Comparison of ENCODE assay signal across 1 cellular context in the genomic region with DNA sequence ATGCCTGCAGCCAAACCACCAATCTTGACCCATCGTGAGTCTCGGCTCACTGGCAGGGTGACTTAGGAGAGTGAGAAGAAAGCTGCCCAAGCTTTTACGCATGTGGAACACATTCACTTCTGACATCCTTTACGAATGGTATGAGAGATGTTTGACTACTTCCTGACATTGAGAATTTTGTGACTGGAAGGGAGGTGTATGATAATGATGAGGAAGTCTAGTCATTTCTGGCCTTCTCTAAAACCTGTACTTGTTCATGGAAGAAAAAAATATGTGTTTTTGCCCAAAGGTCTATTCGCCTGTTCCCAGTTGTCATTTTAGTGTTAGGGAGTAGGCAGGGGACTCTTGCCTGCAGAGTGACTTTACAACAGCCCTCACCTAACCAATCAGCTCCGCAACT.
A peak's percentile ranks its signal among the peaks of the same experiment; 100 is the strongest.
TF ChIP-seq lines count a peak whose summit lies in the region.

No MANE protein-coding gene starts in this region.

TF ChIP-seq in GM12878, 131 proteins besides CTCF, POLR2A, EP300 and RAD21 (continued from another document and continues in another):
- TF ChIP-seq PRDM15 (CRISPR knock-in tag; IDR thresholded peaks at IDR 0.05) (no peak), TCF7 (IDR thresholded peaks at IDR 0.05; ENCODE audit: borderline replicate concordance) (no peak), HDGF (IDR thresholded peaks at IDR 0.05) (no peak), HCFC1 (IDR thresholded peaks at IDR 0.05; ENCODE audit: low read length) (no peak), POLR2AphosphoS2 (IDR thresholded peaks at IDR 0.05; ENCODE audit: low read depth, low read length) (no peak), SPI1 (IDR thresholded peaks at IDR 0.05; ENCODE audit: borderline replicate concordance, insufficient read depth, low read depth, low read length) (peak; percentile 53; the same call in 1 of the 2 replicates), SREBF2 (IDR thresholded peaks at IDR 0.05; ENCODE audit: low read length) (no peak), YBX1 (IDR thresholded peaks at IDR 0.05) (no peak), ZNF384 (IDR thresholded peaks at IDR 0.05; ENCODE audit: borderline replicate concordance, low read depth, low read length) (no peak), MTA2 (IDR thresholded peaks at IDR 0.05; ENCODE audit: low read depth) (peak; percentile 36; the same call in 1 of the 2 replicates), ZBTB4 (CRISPR knock-in tag; IDR thresholded peaks at IDR 0.05) (no peak), USF2 (IDR thresholded peaks at IDR 0.05; ENCODE audit: borderline replicate concordance, low read depth, low read length) (no peak), NR2C2 (IDR thresholded peaks at IDR 0.05; ENCODE audit: borderline replicate concordance, control insufficient read depth, insufficient read length, low read depth) (no peak), KDM1A (IDR thresholded peaks at IDR 0.05; ENCODE audit: borderline replicate concordance) (no peak), ATF2 (IDR thresholded peaks at IDR 0.05; ENCODE audit: low read length) (no peak), CUX1 (IDR thresholded peaks at IDR 0.05; ENCODE audit: insufficient replicate concordance, low read depth, low read length) (no peak), CREM (IDR thresholded peaks at IDR 0.05; ENCODE audit: low read depth) (no peak), NFXL1 (IDR thresholded peaks at IDR 0.05; ENCODE audit: borderline replicate concordance) (no peak), CBX3 (IDR thresholded peaks at IDR 0.05; ENCODE audit: borderline replicate concordance, low read depth) (no peak), KAT2A (conservative IDR thresholded peaks at IDR 0.05; ENCODE audit: control insufficient read depth, low read depth, low read length) (no peak), JUNB (IDR thresholded peaks at IDR 0.05) (peak; percentile 69), SIX5 (IDR thresholded peaks at IDR 0.05; ENCODE audit: low read depth, low read length, severe bottlenecking) (no peak), NRF1 (conservative IDR thresholded peaks at IDR 0.05; ENCODE audit: low read depth, low read length) (no peak), BCLAF1 (IDR thresholded peaks at IDR 0.05) (no peak), STAT3 (IDR thresholded peaks at IDR 0.05; ENCODE audit: low read depth, low read length) (no peak), BMI1 (IDR thresholded peaks at IDR 0.05; ENCODE audit: borderline replicate concordance) (no peak)
- TF ChIP-seq, protein P1, sequence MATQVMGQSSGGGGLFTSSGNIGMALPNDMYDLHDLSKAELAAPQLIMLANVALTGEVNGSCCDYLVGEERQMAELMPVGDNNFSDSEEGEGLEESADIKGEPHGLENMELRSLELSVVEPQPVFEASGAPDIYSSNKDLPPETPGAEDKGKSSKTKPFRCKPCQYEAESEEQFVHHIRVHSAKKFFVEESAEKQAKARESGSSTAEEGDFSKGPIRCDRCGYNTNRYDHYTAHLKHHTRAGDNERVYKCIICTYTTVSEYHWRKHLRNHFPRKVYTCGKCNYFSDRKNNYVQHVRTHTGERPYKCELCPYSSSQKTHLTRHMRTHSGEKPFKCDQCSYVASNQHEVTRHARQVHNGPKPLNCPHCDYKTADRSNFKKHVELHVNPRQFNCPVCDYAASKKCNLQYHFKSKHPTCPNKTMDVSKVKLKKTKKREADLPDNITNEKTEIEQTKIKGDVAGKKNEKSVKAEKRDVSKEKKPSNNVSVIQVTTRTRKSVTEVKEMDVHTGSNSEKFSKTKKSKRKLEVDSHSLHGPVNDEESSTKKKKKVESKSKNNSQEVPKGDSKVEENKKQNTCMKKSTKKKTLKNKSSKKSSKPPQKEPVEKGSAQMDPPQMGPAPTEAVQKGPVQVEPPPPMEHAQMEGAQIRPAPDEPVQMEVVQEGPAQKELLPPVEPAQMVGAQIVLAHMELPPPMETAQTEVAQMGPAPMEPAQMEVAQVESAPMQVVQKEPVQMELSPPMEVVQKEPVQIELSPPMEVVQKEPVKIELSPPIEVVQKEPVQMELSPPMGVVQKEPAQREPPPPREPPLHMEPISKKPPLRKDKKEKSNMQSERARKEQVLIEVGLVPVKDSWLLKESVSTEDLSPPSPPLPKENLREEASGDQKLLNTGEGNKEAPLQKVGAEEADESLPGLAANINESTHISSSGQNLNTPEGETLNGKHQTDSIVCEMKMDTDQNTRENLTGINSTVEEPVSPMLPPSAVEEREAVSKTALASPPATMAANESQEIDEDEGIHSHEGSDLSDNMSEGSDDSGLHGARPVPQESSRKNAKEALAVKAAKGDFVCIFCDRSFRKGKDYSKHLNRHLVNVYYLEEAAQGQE (IDR thresholded peaks at IDR 0.05; ENCODE audit: low read depth, low read length) = no peak
- TF ChIP-seq, protein P2, sequence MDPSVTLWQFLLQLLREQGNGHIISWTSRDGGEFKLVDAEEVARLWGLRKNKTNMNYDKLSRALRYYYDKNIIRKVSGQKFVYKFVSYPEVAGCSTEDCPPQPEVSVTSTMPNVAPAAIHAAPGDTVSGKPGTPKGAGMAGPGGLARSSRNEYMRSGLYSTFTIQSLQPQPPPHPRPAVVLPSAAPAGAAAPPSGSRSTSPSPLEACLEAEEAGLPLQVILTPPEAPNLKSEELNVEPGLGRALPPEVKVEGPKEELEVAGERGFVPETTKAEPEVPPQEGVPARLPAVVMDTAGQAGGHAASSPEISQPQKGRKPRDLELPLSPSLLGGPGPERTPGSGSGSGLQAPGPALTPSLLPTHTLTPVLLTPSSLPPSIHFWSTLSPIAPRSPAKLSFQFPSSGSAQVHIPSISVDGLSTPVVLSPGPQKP (IDR thresholded peaks at IDR 0.05; ENCODE audit: low read depth, low read length) = no peak
